ENCODE assay signal across 8 cellular contexts in genomic region chr16:66552288-66553143, GRCh38. TPM values are rescaled to one million over a fixed set of nuclear protein-coding genes. Genes with fewer than 3 reads are reported as not detected.
A peak's percentile ranks its signal among the peaks of the same experiment; 100 is the strongest.
DNase-seq lines count a peak whose midpoint lies in the region; ATAC-seq lines count a peak whose summit lies in the region.

A gene with protein sequence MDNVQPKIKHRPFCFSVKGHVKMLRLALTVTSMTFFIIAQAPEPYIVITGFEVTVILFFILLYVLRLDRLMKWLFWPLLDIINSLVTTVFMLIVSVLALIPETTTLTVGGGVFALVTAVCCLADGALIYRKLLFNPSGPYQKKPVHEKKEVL (plus strand): TSS chr16:66552576. CDS start chr16:66552716, 140 bp downstream.

- H3K36me3 Mint-ChIP-seq in activated T-helper 1 cell treated with anti-CD3 and anti-CD28 coated beads, Interleukin-12 subunit alpha, Interleukin-12 subunit beta, Interleukin-2, Interleukin-4 antibody, amounts not matched to agents 30 ng/mL and 10 ng/mL and 1 ng/mL, durations not matched to agents 14 hours and 24 hours and 36 hours (ENCODE audit: low read depth), result peaks cover 36% of the 10 kb centered on the region
- H3K36me3 Mint-ChIP-seq in naive thymus-derived CD4-positive, alpha-beta T cell, result peaks cover 0 to 42% (median 3%) of the 10 kb centered on the region in 5 donors
- H3K36me3 Mint-ChIP-seq in stimulated activated effector memory CD8-positive, alpha-beta T cell treated with anti-CD3 and anti-CD28 coated beads, Interleukin-12 subunit alpha, Interleukin-12 subunit beta, amount 100 ng/mL, for 72 hours, result peaks cover 62% of the 10 kb centered on the region

- H3K9me2 ChIP-seq in GM23248 (ENCODE audit: insufficient read depth), result no peaks in the 10 kb centered on the region

- H3K27ac ChIP-seq in GM23248, result peak within 1 kb of the TSS; percentile 69
- peak within 1 kb of the TSS; percentile 77 for H3K27ac ChIP-seq in naive thymus-derived CD4-positive, alpha-beta T cell (ENCODE audit: low read depth, low read length)

- peaks cover 30% of the 10 kb centered on the region for H3K4me1 ChIP-seq in GM23248 (ENCODE audit: insufficient read depth)
- H3K4me1 ChIP-seq in naive thymus-derived CD4-positive, alpha-beta T cell (ENCODE audit: control insufficient read depth in 2 of 2, insufficient read depth in 2 of 2, low read length in 2 of 2), result peaks cover 49 to 68% of the 10 kb centered on the region in 2 donors

- in situ Hi-C loops in GM23248 (cut with MboI), result no loop called here

- peak within 1 kb of the TSS; percentile 95 for H3K27ac Mint-ChIP-seq in activated T-helper 1 cell treated with anti-CD3 and anti-CD28 coated beads, Interleukin-12 subunit alpha, Interleukin-12 subunit beta, Interleukin-2, Interleukin-4 antibody, amounts not matched to agents 30 ng/mL and 10 ng/mL and 1 ng/mL, durations not matched to agents 14 hours and 24 hours and 36 hours
- H3K27ac Mint-ChIP-seq in naive thymus-derived CD4-positive, alpha-beta T cell, result peak within 1 kb of the TSS; percentile 91 to 97 (median 94)
- peak within 1 kb of the TSS; percentile 99 for H3K27ac Mint-ChIP-seq in stimulated activated effector memory CD8-positive, alpha-beta T cell treated with anti-CD3 and anti-CD28 coated beads, Interleukin-12 subunit alpha, Interleukin-12 subunit beta, amount 100 ng/mL, for 72 hours

- H3K4me2 ChIP-seq in GM23248 (ENCODE audit: unreplicated experiment), result peak within 1 kb of the TSS; percentile 92

- H3K4me3 Mint-ChIP-seq in activated T-helper 1 cell treated with anti-CD3 and anti-CD28 coated beads, Interleukin-12 subunit alpha, Interleukin-12 subunit beta, Interleukin-2, Interleukin-4 antibody, amounts not matched to agents 30 ng/mL and 10 ng/mL and 1 ng/mL, durations not matched to agents 14 hours and 24 hours and 36 hours, result peak within 1 kb of the TSS; percentile 99
- H3K4me3 Mint-ChIP-seq in naive thymus-derived CD4-positive, alpha-beta T cell, result peak within 1 kb of the TSS; percentile 92 to 99 (median 95)
- peak within 1 kb of the TSS; percentile 86 for H3K4me3 Mint-ChIP-seq in stimulated activated effector memory CD8-positive, alpha-beta T cell treated with anti-CD3 and anti-CD28 coated beads, Interleukin-12 subunit alpha, Interleukin-12 subunit beta, amount 100 ng/mL, for 72 hours

- peak within 1 kb of the TSS; percentile 97 for H2AFZ ChIP-seq in GM23248

- H3K9ac ChIP-seq in GM23248, result peak within 1 kb of the TSS; percentile 87

- POLR2A ChIA-PET in naive thymus-derived CD4-positive, alpha-beta T cell (lab: Charles Lee), result interaction anchor here (0.7 to 9.5 kb wide), 25 partner anchors 9 to 278 kb away, joined by 3 to 164 read pairs (median 4); partner anchors contain the start of genes CMTM1, CMTM2, CMTM3 and NAE1

- peaks cover 81% of the 10 kb centered on the region for H3K4me1 Mint-ChIP-seq in activated T-helper 1 cell treated with anti-CD3 and anti-CD28 coated beads, Interleukin-12 subunit alpha, Interleukin-12 subunit beta, Interleukin-2, Interleukin-4 antibody, amounts not matched to agents 30 ng/mL and 10 ng/mL and 1 ng/mL, durations not matched to agents 14 hours and 24 hours and 36 hours (ENCODE audit: low read depth)
- H3K4me1 Mint-ChIP-seq in naive thymus-derived CD4-positive, alpha-beta T cell, result peaks cover 59 to 85% (median 80%) of the 10 kb centered on the region in 7 donors
- H3K4me1 Mint-ChIP-seq in stimulated activated effector memory CD8-positive, alpha-beta T cell treated with anti-CD3 and anti-CD28 coated beads, Interleukin-12 subunit alpha, Interleukin-12 subunit beta, amount 100 ng/mL, for 72 hours, result peaks cover 81% of the 10 kb centered on the region

- 6 to 8% methylated on average over 62 to 63 of the region's 63 CpGs for WGBS in GM23248 (ENCODE audit: low coverage in 1 of 2, low lambda C conversion rate in 2 of 2, missing lambda C conversion rate in 2 of 2), 2 experiments

- H3K9me3 ChIP-seq in GM23248 (ENCODE audit: low read depth), result no peaks in the 10 kb centered on the region
- no peaks in the 10 kb centered on the region for H3K9me3 ChIP-seq in naive thymus-derived CD4-positive, alpha-beta T cell (ENCODE audit: control insufficient read depth in 2 of 3, low read length in 3 of 3)

- H3F3A ChIP-seq in GM23248 (ENCODE audit: insufficient read depth), result peaks cover 6% of the 10 kb centered on the region; the same call in 1 of the 2 replicates

- no peaks in the 10 kb centered on the region for H3K27me3 ChIP-seq in GM23248 (replicated peaks; ENCODE audit: insufficient read depth)
- no peaks in the 10 kb centered on the region for H3K27me3 ChIP-seq in naive thymus-derived CD4-positive, alpha-beta T cell (ENCODE audit: control insufficient read depth in 2 of 2, insufficient read depth in 2 of 2, low read length in 2 of 2)

- H3K36me3 ChIP-seq in GM23248 (ENCODE audit: low read depth), result no peaks in the 10 kb centered on the region
- H3K36me3 ChIP-seq in naive thymus-derived CD4-positive, alpha-beta T cell (ENCODE audit: control insufficient read depth in 2 of 3, insufficient read depth in 3 of 3, low read length in 3 of 3), result no peaks in the 10 kb centered on the region

- no peaks in the 10 kb centered on the region for H4K20me1 ChIP-seq in GM23248 (ENCODE audit: insufficient read depth)

- H3K27me3 Mint-ChIP-seq in activated T-helper 1 cell treated with anti-CD3 and anti-CD28 coated beads, Interleukin-12 subunit alpha, Interleukin-12 subunit beta, Interleukin-2, Interleukin-4 antibody, amounts not matched to agents 30 ng/mL and 10 ng/mL and 1 ng/mL, durations not matched to agents 14 hours and 24 hours and 36 hours (ENCODE audit: insufficient read depth), result peaks cover 2% of the 10 kb centered on the region
- peaks cover 0 to 2% (median 0%) of the 10 kb centered on the region in 5 donors for H3K27me3 Mint-ChIP-seq in naive thymus-derived CD4-positive, alpha-beta T cell

- DNase-seq in DMS79 (lab: John Stamatoyannopoulos, UW) (peak; percentile 20), GM23248 (peak; percentile 94), Kasumi-1 (lab: John Stamatoyannopoulos, UW) (peak; percentile 89), RPMI8226 (peak; percentile 96), fibroblast of gingiva (ENCODE audit: low read depth) (peak; percentile 80)
- DNase-seq in activated T-helper 1 cell treated with anti-CD3 and anti-CD28 coated beads, Interleukin-12 subunit alpha, Interleukin-12 subunit beta, Interleukin-2, Interleukin-4 antibody, amounts not matched to agents 30 ng/mL and 10 ng/mL and 1 ng/mL, durations not matched to agents 14 hours and 24 hours and 36 hours (ENCODE audit: low spot score), result peak; percentile 93
- peak; percentile 84 to 96 (median 92) for DNase-seq in naive thymus-derived CD4-positive, alpha-beta T cell
- DNase-seq in stimulated activated effector memory CD8-positive, alpha-beta T cell treated with anti-CD3 and anti-CD28 coated beads, Interleukin-12 subunit alpha, Interleukin-12 subunit beta, amount 100 ng/mL, for 72 hours (ENCODE audit: low spot score in 2 of 2), result peak; percentile 96 to 97

- H3K79me2 ChIP-seq in GM23248 (ENCODE audit: insufficient read depth), result peaks cover 49% of the 10 kb centered on the region

- intact Hi-C loops in activated T-helper 1 cell treated with anti-CD3 and anti-CD28 coated beads, Interleukin-12 subunit alpha, Interleukin-12 subunit beta, Interleukin-2, Interleukin-4 antibody, amounts not matched to agents 30 ng/mL and 10 ng/mL and 1 ng/mL, durations not matched to agents 14 hours and 24 hours and 36 hours (cut with micrococcal nuclease), result loop anchor here (1.0 to 5.0 kb wide), 7 partner anchors 11 to 320 kb away; partner anchors contain the start of gene CMTM3
- intact Hi-C loops in naive thymus-derived CD4-positive, alpha-beta T cell (cut with micrococcal nuclease), result loop anchor here (1.0 to 5.0 kb wide), 10 partner anchors 28 to 382 kb away; partner anchors contain the start of genes CMTM3 (in 2 of the 2), CIAO2B (in 1 of the 2), CMTM4 (in 1 of the 2) and PDP2 (in 1 of the 2)

- H3K4me3 ChIP-seq in GM23248, result peak within 1 kb of the TSS; percentile 78
- peak within 1 kb of the TSS; percentile 94 for H3K4me3 ChIP-seq in naive thymus-derived CD4-positive, alpha-beta T cell (ENCODE audit: low read length)

- CTCF ChIA-PET in naive thymus-derived CD4-positive, alpha-beta T cell (lab: Charles Lee), result interaction anchor here (0.6 to 3.6 kb wide), 14 partner anchors 9 to 315 kb away, joined by 3 to 24 read pairs (median 5); partner anchors contain the start of gene CMTM3

- no peaks in the 10 kb centered on the region for H3K9me3 Mint-ChIP-seq in activated T-helper 1 cell treated with anti-CD3 and anti-CD28 coated beads, Interleukin-12 subunit alpha, Interleukin-12 subunit beta, Interleukin-2, Interleukin-4 antibody, amounts not matched to agents 30 ng/mL and 10 ng/mL and 1 ng/mL, durations not matched to agents 14 hours and 24 hours and 36 hours
- peaks cover 0 to 7% (median 0%) of the 10 kb centered on the region in 11 donors for H3K9me3 Mint-ChIP-seq in naive thymus-derived CD4-positive, alpha-beta T cell
- no peaks in the 10 kb centered on the region for H3K9me3 Mint-ChIP-seq in stimulated activated effector memory CD8-positive, alpha-beta T cell treated with anti-CD3 and anti-CD28 coated beads, Interleukin-12 subunit alpha, Interleukin-12 subunit beta, amount 100 ng/mL, for 72 hours

- peak; percentile 83 for ATAC-seq in naive thymus-derived CD4-positive, alpha-beta T cell
- peak; percentile 86 for ATAC-seq in stimulated activated effector memory CD8-positive, alpha-beta T cell treated with anti-CD3 and anti-CD28 coated beads, Interleukin-12 subunit alpha, Interleukin-12 subunit beta, amount 100 ng/mL, for 72 hours

RNA-seq across cellular contexts. Expression of the gene that starts here (rescaled TPM):
- total RNA-seq in GM23248 (2014; rRNA removed; shearing (Covaris generic)), result 64.2 and 130 TPM in 2 replicates
- 107 and 108 TPM in 2 replicates for polyA plus RNA-seq in GM23248 (2016; fragmentation: Nextera tagmentation; extraction: Ambion mirVana)
- 153 and 159 TPM in 2 replicates for total RNA-seq in activated T-helper 1 cell treated with anti-CD3 and anti-CD28 coated beads, Interleukin-12 subunit alpha, Interleukin-12 subunit beta, Interleukin-2, Interleukin-4 antibody, amounts not matched to agents 30 ng/mL and 10 ng/mL and 1 ng/mL, durations not matched to agents 14 hours and 24 hours and 36 hours
- total RNA-seq in naive thymus-derived CD4-positive, alpha-beta T cell, result 100 to 1,000 TPM in 1 of 5 experiments, 10 to 100 TPM in 4; 24.1 to 160 (median 42.9) TPM
- polyA plus RNA-seq in naive thymus-derived CD4-positive, alpha-beta T cell, result 100 to 1,000 TPM in 1 of 2 donors, 10 to 100 TPM in 1; 56.4 to 110 TPM

Comparison
In these comparisons a context has a peak if more than half of its experiments do, and no peak if none do; other contexts are left out.
1. Peak in every context shown above with its lines: DNase-seq, ATAC-seq, H3K4me3 ChIP-seq and H3K27ac ChIP-seq.
2. DNase-seq: peak in every context shown above with its lines; median percentile 96 in stimulated activated effector memory CD8-positive, alpha-beta T cell treated with anti-CD3 and anti-CD28 coated beads, Interleukin-12 subunit alpha, Interleukin-12 subunit beta, amount 100 ng/mL, for 72 hours; 96 in RPMI8226; 94 in GM23248; 93 in activated T-helper 1 cell treated with anti-CD3 and anti-CD28 coated beads, Interleukin-12 subunit alpha, Interleukin-12 subunit beta, Interleukin-2, Interleukin-4 antibody, amounts not matched to agents 30 ng/mL and 10 ng/mL and 1 ng/mL, durations not matched to agents 14 hours and 24 hours and 36 hours; 92 in naive thymus-derived CD4-positive, alpha-beta T cell; 89 in Kasumi-1; 80 in fibroblast of gingiva; 20 in DMS79.